In genomic region chr22:17260291-17260690, GRCh38 we compare ENCODE assay signal across 1 cellular context.
TF ChIP-seq lines count a peak whose summit lies in the region.

No MANE protein-coding gene starts in this region.

TF ChIP-seq in H1, 55 proteins besides CTCF, POLR2A, EP300 and RAD21:
- no peak for TF ChIP-seq CTBP2 (IDR thresholded peaks at IDR 0.05; ENCODE audit: borderline replicate concordance, insufficient read depth, insufficient read length, low read length)
- no peak for TF ChIP-seq KDM4A (IDR thresholded peaks at IDR 0.05; ENCODE audit: low read depth, low read length, severe bottlenecking)
- TF ChIP-seq CHD2 (IDR thresholded peaks at IDR 0.05; ENCODE audit: low read length): no peak
- TF ChIP-seq TEAD4 (IDR thresholded peaks at IDR 0.05; ENCODE audit: low read depth, low read length): no peak
- TF ChIP-seq MAFK (IDR thresholded peaks at IDR 0.05; ENCODE audit: low read depth, low read length): no peak
- no peak for TF ChIP-seq RNF2 (IDR thresholded peaks at IDR 0.05; ENCODE audit: borderline replicate concordance, low read depth, low read length, missing control alignments, poor library complexity, severe bottlenecking)
- TF ChIP-seq SP1 (IDR thresholded peaks at IDR 0.05; ENCODE audit: low read depth, low read length): no peak
- TF ChIP-seq GABPA (IDR thresholded peaks at IDR 0.05; ENCODE audit: borderline replicate concordance, insufficient read depth, low read length): no peak
- TF ChIP-seq ZNF274 (IDR thresholded peaks at IDR 0.05; ENCODE audit: borderline replicate concordance, extremely low read depth, low read length): no peak
- no peak for TF ChIP-seq BRCA1 (IDR thresholded peaks at IDR 0.05; ENCODE audit: low read depth, low read length)
- no peak for TF ChIP-seq TAF7 (optimal IDR thresholded peaks at IDR 0.05; ENCODE audit: borderline replicate concordance, low read depth, low read length)
- TF ChIP-seq SIX5 (IDR thresholded peaks at IDR 0.05; ENCODE audit: low read depth, low read length): no peak
- no peak for TF ChIP-seq SRF (IDR thresholded peaks at IDR 0.05; ENCODE audit: low read depth, low read length)
- no peak for TF ChIP-seq SIN3A (conservative IDR thresholded peaks at IDR 0.05 in 1 of 2, IDR thresholded peaks at IDR 0.05 in 1 of 2; ENCODE audit: low read depth in 1 of 2, low read length in 2 of 2)
- TF ChIP-seq, protein P1, sequence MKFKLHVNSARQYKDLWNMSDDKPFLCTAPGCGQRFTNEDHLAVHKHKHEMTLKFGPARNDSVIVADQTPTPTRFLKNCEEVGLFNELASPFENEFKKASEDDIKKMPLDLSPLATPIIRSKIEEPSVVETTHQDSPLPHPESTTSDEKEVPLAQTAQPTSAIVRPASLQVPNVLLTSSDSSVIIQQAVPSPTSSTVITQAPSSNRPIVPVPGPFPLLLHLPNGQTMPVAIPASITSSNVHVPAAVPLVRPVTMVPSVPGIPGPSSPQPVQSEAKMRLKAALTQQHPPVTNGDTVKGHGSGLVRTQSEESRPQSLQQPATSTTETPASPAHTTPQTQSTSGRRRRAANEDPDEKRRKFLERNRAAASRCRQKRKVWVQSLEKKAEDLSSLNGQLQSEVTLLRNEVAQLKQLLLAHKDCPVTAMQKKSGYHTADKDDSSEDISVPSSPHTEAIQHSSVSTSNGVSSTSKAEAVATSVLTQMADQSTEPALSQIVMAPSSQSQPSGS (IDR thresholded peaks at IDR 0.05; ENCODE audit: low read length): no peak
- no peak for TF ChIP-seq TBP (IDR thresholded peaks at IDR 0.05; ENCODE audit: low read depth, low read length)
- TF ChIP-seq SAP30 (IDR thresholded peaks at IDR 0.05; ENCODE audit: insufficient read depth, insufficient replicate concordance, low read length): no peak
- no peak for TF ChIP-seq EGR1 (IDR thresholded peaks at IDR 0.05; ENCODE audit: borderline replicate concordance, low read depth, low read length)
- TF ChIP-seq BCL11A (IDR thresholded peaks at IDR 0.05; ENCODE audit: low read depth in 2 of 2, low read length in 2 of 2): no peak
- TF ChIP-seq CEBPB (IDR thresholded peaks at IDR 0.05; ENCODE audit: low read depth, low read length): no peak
TF ChIP-seq in H1: peak in this region for 0.
